ENCODE assay signal across 1 cellular context in the genomic region with DNA sequence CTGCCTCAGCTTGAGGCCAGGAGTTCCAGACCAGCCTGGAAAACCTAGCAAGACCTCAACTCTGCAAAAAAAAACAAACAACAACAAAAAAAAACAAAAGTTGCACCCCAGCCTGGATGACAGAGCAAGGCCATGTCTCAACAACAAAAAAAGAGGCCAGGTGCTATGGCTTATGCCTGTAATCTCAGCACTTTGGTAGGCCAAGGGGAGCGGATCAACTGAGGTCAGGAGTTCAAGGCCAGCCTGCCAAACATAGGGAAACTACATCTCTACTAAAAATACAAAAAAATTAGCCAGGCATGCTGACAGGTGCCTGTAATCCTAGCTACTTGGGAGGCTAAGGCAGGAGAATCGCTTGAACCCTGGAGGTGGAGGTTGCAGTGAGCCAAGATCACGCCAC.
A peak's percentile ranks its signal among the peaks of the same experiment; 100 is the strongest.
TF ChIP-seq lines count a peak whose summit lies in the region.

No MANE protein-coding gene starts in this region.

TF ChIP-seq in HepG2, 621 proteins besides CTCF, POLR2A, EP300 and RAD21:
- TF ChIP-seq SOX6 (IDR thresholded peaks at IDR 0.05) (no peak), SOX6 (CRISPR knock-in tag; IDR thresholded peaks at IDR 0.05) (peak; percentile 44; the same call in 1 of the 2 replicates), GFI1 (CRISPR knock-in tag; IDR thresholded peaks at IDR 0.05; ENCODE audit: borderline replicate concordance) (peak; percentile 64; the same call in 1 of the 2 replicates), TP53 (CRISPR knock-in tag; conservative IDR thresholded peaks at IDR 0.05) (no peak), ZNF33B (CRISPR knock-in tag; IDR thresholded peaks at IDR 0.05) (no peak), NR2F6 (IDR thresholded peaks at IDR 0.05) (peak; percentile 81), NR2F6 (CRISPR knock-in tag; IDR thresholded peaks at IDR 0.05) (peak; percentile 75), MED1 (CRISPR knock-in tag; IDR thresholded peaks at IDR 0.05) (0 out of 2 replicates have a peak, but pooled peaks have one; percentile 17), PHF21A (CRISPR knock-in tag; IDR thresholded peaks at IDR 0.05) (0 out of 2 replicates have a peak, but pooled peaks have one; percentile 24), RARA (CRISPR knock-in tag; IDR thresholded peaks at IDR 0.05) (peak; percentile 74), POGZ (CRISPR knock-in tag; IDR thresholded peaks at IDR 0.05) (0 out of 2 replicates have a peak, but pooled peaks have one; percentile 20), NR2F1 (CRISPR knock-in tag; IDR thresholded peaks at IDR 0.05) (peak; percentile 45 to 46; a peak in 2 of 4 replicates), SOX13 (IDR thresholded peaks at IDR 0.05) (no peak), SOX13 (CRISPR knock-in tag; conservative IDR thresholded peaks at IDR 0.05 in 1 of 2, IDR thresholded peaks at IDR 0.05 in 1 of 2) (peak in 1 of 2 experiments; percentile 27; a peak in 1 of 4 replicates), ZFP82 (CRISPR knock-in tag; IDR thresholded peaks at IDR 0.05; ENCODE audit: borderline replicate concordance) (no peak), THYN1 (CRISPR knock-in tag; IDR thresholded peaks at IDR 0.05; ENCODE audit: borderline replicate concordance, low read depth) (no peak), PITX1 (CRISPR knock-in tag; IDR thresholded peaks at IDR 0.05) (peak; percentile 57; the same call in 1 of the 2 replicates), NFYB (CRISPR knock-in tag; IDR thresholded peaks at IDR 0.05) (no peak), NR2F2 (IDR thresholded peaks at IDR 0.05; ENCODE audit: borderline replicate concordance, low read depth) (peak; percentile 38; the same call in 1 of the 2 replicates), NFE2L1 (CRISPR knock-in tag; IDR thresholded peaks at IDR 0.05; ENCODE audit: borderline replicate concordance) (no peak)
- TF ChIP-seq, protein P1, sequence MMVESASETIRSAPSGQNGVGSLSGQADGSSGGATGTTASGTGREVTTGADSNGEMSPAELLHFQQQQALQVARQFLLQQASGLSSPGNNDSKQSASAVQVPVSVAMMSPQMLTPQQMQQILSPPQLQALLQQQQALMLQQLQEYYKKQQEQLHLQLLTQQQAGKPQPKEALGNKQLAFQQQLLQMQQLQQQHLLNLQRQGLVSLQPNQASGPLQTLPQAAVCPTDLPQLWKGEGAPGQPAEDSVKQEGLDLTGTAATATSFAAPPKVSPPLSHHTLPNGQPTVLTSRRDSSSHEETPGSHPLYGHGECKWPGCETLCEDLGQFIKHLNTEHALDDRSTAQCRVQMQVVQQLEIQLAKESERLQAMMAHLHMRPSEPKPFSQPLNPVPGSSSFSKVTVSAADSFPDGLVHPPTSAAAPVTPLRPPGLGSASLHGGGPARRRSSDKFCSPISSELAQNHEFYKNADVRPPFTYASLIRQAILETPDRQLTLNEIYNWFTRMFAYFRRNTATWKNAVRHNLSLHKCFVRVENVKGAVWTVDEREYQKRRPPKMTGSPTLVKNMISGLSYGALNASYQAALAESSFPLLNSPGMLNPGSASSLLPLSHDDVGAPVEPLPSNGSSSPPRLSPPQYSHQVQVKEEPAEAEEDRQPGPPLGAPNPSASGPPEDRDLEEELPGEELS (CRISPR knock-in tag; IDR thresholded peaks at IDR 0.05): peak; percentile 41; the same call in 1 of the 2 replicates
- TF ChIP-seq, protein P2, sequence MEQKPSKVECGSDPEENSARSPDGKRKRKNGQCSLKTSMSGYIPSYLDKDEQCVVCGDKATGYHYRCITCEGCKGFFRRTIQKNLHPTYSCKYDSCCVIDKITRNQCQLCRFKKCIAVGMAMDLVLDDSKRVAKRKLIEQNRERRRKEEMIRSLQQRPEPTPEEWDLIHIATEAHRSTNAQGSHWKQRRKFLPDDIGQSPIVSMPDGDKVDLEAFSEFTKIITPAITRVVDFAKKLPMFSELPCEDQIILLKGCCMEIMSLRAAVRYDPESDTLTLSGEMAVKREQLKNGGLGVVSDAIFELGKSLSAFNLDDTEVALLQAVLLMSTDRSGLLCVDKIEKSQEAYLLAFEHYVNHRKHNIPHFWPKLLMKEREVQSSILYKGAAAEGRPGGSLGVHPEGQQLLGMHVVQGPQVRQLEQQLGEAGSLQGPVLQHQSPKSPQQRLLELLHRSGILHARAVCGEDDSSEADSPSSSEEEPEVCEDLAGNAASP (CRISPR knock-in tag; IDR thresholded peaks at IDR 0.05; ENCODE audit: borderline replicate concordance): 0 out of 2 replicates have a peak, but pooled peaks have one; percentile 15
- TF ChIP-seq, protein P3, sequence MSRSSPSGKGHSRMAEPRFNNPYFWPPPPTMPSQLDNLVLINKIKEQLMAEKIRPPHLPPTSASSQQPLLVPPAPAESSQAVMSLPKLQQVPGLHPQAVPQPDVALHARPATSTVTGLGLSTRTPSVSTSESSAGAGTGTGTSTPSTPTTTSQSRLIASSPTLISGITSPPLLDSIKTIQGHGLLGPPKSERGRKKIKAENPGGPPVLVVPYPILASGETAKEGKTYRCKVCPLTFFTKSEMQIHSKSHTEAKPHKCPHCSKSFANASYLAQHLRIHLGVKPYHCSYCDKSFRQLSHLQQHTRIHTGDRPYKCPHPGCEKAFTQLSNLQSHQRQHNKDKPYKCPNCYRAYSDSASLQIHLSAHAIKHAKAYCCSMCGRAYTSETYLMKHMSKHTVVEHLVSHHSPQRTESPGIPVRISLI (CRISPR knock-in tag; IDR thresholded peaks at IDR 0.05; ENCODE audit: borderline replicate concordance): peak; percentile 34; the same call in 1 of the 2 replicates
- TF ChIP-seq, protein P4, sequence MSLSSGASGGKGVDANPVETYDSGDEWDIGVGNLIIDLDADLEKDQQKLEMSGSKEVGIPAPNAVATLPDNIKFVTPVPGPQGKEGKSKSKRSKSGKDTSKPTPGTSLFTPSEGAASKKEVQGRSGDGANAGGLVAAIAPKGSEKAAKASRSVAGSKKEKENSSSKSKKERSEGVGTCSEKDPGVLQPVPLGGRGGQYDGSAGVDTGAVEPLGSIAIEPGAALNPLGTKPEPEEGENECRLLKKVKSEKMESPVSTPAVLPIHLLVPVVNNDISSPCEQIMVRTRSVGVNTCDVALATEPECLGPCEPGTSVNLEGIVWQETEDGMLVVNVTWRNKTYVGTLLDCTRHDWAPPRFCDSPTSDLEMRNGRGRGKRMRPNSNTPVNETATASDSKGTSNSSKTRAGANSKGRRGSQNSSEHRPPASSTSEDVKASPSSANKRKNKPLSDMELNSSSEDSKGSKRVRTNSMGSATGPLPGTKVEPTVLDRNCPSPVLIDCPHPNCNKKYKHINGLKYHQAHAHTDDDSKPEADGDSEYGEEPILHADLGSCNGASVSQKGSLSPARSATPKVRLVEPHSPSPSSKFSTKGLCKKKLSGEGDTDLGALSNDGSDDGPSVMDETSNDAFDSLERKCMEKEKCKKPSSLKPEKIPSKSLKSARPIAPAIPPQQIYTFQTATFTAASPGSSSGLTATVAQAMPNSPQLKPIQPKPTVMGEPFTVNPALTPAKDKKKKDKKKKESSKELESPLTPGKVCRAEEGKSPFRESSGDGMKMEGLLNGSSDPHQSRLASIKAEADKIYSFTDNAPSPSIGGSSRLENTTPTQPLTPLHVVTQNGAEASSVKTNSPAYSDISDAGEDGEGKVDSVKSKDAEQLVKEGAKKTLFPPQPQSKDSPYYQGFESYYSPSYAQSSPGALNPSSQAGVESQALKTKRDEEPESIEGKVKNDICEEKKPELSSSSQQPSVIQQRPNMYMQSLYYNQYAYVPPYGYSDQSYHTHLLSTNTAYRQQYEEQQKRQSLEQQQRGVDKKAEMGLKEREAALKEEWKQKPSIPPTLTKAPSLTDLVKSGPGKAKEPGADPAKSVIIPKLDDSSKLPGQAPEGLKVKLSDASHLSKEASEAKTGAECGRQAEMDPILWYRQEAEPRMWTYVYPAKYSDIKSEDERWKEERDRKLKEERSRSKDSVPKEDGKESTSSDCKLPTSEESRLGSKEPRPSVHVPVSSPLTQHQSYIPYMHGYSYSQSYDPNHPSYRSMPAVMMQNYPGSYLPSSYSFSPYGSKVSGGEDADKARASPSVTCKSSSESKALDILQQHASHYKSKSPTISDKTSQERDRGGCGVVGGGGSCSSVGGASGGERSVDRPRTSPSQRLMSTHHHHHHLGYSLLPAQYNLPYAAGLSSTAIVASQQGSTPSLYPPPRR (CRISPR knock-in tag; IDR thresholded peaks at IDR 0.05; ENCODE audit: borderline replicate concordance): peak; percentile 22; the same call in 1 of the 2 replicates
- TF ChIP-seq, protein P5, sequence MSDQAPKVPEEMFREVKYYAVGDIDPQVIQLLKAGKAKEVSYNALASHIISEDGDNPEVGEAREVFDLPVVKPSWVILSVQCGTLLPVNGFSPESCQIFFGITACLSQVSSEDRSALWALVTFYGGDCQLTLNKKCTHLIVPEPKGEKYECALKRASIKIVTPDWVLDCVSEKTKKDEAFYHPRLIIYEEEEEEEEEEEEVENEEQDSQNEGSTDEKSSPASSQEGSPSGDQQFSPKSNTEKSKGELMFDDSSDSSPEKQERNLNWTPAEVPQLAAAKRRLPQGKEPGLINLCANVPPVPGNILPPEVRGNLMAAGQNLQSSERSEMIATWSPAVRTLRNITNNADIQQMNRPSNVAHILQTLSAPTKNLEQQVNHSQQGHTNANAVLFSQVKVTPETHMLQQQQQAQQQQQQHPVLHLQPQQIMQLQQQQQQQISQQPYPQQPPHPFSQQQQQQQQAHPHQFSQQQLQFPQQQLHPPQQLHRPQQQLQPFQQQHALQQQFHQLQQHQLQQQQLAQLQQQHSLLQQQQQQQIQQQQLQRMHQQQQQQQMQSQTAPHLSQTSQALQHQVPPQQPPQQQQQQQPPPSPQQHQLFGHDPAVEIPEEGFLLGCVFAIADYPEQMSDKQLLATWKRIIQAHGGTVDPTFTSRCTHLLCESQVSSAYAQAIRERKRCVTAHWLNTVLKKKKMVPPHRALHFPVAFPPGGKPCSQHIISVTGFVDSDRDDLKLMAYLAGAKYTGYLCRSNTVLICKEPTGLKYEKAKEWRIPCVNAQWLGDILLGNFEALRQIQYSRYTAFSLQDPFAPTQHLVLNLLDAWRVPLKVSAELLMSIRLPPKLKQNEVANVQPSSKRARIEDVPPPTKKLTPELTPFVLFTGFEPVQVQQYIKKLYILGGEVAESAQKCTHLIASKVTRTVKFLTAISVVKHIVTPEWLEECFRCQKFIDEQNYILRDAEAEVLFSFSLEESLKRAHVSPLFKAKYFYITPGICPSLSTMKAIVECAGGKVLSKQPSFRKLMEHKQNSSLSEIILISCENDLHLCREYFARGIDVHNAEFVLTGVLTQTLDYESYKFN (CRISPR knock-in tag; conservative IDR thresholded peaks at IDR 0.05): peak; percentile 38
- TF ChIP-seq, protein P6, sequence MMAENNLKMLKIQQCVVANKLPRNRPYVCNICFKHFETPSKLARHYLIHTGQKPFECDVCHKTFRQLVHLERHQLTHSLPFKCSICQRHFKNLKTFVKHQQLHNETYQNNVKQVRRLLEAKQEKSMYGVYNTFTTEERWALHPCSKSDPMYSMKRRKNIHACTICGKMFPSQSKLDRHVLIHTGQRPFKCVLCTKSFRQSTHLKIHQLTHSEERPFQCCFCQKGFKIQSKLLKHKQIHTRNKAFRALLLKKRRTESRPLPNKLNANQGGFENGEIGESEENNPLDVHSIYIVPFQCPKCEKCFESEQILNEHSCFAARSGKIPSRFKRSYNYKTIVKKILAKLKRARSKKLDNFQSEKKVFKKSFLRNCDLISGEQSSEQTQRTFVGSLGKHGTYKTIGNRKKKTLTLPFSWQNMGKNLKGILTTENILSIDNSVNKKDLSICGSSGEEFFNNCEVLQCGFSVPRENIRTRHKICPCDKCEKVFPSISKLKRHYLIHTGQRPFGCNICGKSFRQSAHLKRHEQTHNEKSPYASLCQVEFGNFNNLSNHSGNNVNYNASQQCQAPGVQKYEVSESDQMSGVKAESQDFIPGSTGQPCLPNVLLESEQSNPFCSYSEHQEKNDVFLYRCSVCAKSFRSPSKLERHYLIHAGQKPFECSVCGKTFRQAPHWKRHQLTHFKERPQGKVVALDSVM (CRISPR knock-in tag; IDR thresholded peaks at IDR 0.05): peak; percentile 74
